ENCODE assay signal across 8 cellular contexts in the genomic region with DNA sequence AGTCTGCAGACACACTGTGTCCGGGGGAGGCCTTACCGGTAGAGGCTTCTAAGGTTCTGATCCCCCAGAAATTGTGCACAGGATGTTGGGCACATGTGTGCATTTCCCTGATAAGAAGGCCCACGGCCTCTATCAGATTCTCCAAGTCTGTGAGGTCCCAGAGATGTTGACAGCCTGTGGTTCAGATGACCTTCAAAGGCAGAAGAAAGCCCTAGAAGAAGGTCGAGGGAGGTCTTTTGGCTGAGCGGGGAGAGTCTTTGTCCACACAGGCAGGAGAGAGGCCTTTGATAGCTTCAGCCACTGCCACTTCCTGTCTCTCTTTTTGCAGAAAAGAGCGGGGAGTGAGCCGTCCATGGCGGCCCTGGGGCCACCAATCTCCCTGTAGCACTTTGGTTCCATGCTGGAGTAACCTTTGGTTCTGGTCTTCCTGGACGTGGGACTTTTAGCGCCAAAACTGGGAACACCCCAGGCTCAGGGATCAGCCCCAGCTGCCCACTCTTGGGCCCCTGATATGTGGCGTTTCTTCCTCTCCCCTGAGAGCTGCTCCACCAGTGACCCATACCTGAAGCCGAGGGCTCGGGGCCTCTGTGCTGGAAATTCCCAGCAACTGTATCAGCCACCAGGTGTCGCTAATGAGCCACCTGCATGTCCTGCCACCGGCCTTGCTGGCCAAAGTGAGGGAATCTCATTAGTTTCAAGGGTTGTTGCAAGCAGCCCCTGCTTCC. TPM values are rescaled to one million over a fixed set of nuclear protein-coding genes. Genes with fewer than 3 reads are reported as not detected.
DNase-seq lines count a peak whose midpoint lies in the region; ATAC-seq and TF ChIP-seq lines count a peak whose summit lies in the region.

No MANE protein-coding gene starts in this region.

- no peaks in the 10 kb centered on the region for H3K27me3 ChIP-seq in gastroesophageal sphincter
- no peaks in the 10 kb centered on the region for H3K27me3 ChIP-seq in thyroid gland

- peak; percentile 80 to 97 (median 94) for TF ChIP-seq CTCF in gastroesophageal sphincter (IDR thresholded peaks at IDR 0.05)
- TF ChIP-seq CTCF in omental fat pad (IDR thresholded peaks at IDR 0.05): peak in 1 of 3 donors; percentile 78
- peak; percentile 64 to 95 (median 86) for TF ChIP-seq CTCF in thyroid gland (IDR thresholded peaks at IDR 0.05)

- in situ Hi-C loops in SK-MEL-5 (cut with HindIII; ENCODE audit: low pct_unique_long_range_greater_than_20kb, low sequenced_read_pairs): no loop called here

- WGBS in gastroesophageal sphincter (ENCODE audit: low coverage in 1 of 2), 2 donors: 33% methylated on average over 6 of the region's 15 CpGs; no CpG with 5 or more reads in 1 of the 2 donors
- 58 to 64% methylated on average over 15 of the region's 15 CpGs for WGBS in thyroid gland, 2 donors

- TF ChIP-seq EP300 in gastroesophageal sphincter (IDR thresholded peaks at IDR 0.05): no peak

- intact Hi-C loops in thyroid gland (cut with DNase I): loop anchor here (5.0 kb wide), 2 partner anchors 49 to 366 kb away; no protein-coding TSS in a partner anchor

- H3K4me3 ChIP-seq in gastroesophageal sphincter (no peak overlapping the region), thyroid gland (replicated peaks in 1 of 3) (no peak overlapping the region)

- ATAC-seq in gastroesophageal sphincter (no peak), omental fat pad (ENCODE audit: low FRiP score) (peak; percentile 40), HG02610 (IDR thresholded peaks at IDR 0.05; ENCODE audit: unreplicated experiment) (no peak)

- H3K27ac ChIP-seq in gastroesophageal sphincter (no peak overlapping the region), thyroid gland (no peak overlapping the region)

- TF ChIP-seq POLR2A in gastroesophageal sphincter (IDR thresholded peaks at IDR 0.05): no peak
- no peak for TF ChIP-seq POLR2A in thyroid gland (IDR thresholded peaks at IDR 0.05)

- H3K36me3 ChIP-seq in gastroesophageal sphincter (peaks cover 0 to 65% of the 10 kb centered on the region in 2 donors), thyroid gland (peaks cover 32 to 41% of the 10 kb centered on the region in 2 donors)

- H3K9me3 ChIP-seq in gastroesophageal sphincter (no peaks in the 10 kb centered on the region), thyroid gland (no peaks in the 10 kb centered on the region)

- H3K4me1 ChIP-seq in gastroesophageal sphincter (peaks cover 0 to 18% (median 3%) of the 10 kb centered on the region in 3 donors), thyroid gland (no peaks in the 10 kb centered on the region)

- DNase-seq in EH (ENCODE audit: low read depth) (peak; percentile 70), HuH-7 (ENCODE audit: low spot score) (peak; percentile 92), SK-MEL-5 (ENCODE audit: low read depth, low spot score) (peak; percentile 76), omental fat pad (ENCODE audit: low spot score) (peak; percentile 76), thyroid gland (peak; percentile 64 to 70)
- peak; percentile 90 for DNase-seq in activated effector memory CD4-positive, alpha-beta T cell treated with anti-CD3 and anti-CD28 coated beads, Interleukin-2, amount 50 U/mL, for 16 hours

RNA-seq across cellular contexts. Expression of gene LGALS9, which starts 28.1 kb away (rescaled TPM):
- total RNA-seq in SK-MEL-5 (2014; rRNA removed; shearing (Covaris generic)): not detected in 2 replicates
- 0.40 and 0.42 TPM in 2 replicates for polyA plus RNA-seq in SK-MEL-5 (2015; cell fraction: cytosol; rRNA removed)
- 0.51 and 0.91 TPM in 2 replicates for polyA plus RNA-seq in SK-MEL-5 (2015; cell fraction: nucleus; rRNA removed)
- 10 to 100 TPM in 3 of 4 donors, 1 to 10 TPM in 1; 8.7 to 62.0 (median 27.2) TPM for total RNA-seq in gastroesophageal sphincter
- 100 to 1,000 TPM in 1 of 4 donors, 10 to 100 TPM in 3; 36.3 to 172 (median 54.3) TPM for total RNA-seq in omental fat pad
- total RNA-seq in thyroid gland: 10 to 100 TPM in 3 of 4 donors, 1 to 10 TPM in 1; 8.9 to 36.4 (median 18.0) TPM
